8 cellular contexts compared by ENCODE assay signal in genomic region chr3:194255252-194256039, GRCh38.
DNase-seq lines count a peak whose midpoint lies in the region; ATAC-seq, FAIRE-seq and TF ChIP-seq lines count a peak whose summit lies in the region.

No MANE protein-coding gene starts in this region.

- intact Hi-C loops in breast epithelium (cut with DNase I; ENCODE audit: low total_unique reads): no loop called here
- intact Hi-C loops in MCF 10A (cut with micrococcal nuclease): no loop called here
- intact Hi-C loops in prostate gland (cut with DNase I): no loop called here

- DNase-seq in breast epithelium (ENCODE audit: low spot score in 2 of 2): peak; percentile 35 to 53
- DNase-seq in MCF 10A (ENCODE audit: unreplicated experiment): no peak
- DNase-seq in T-cell: peak in 30 of 34 experiments; percentile 5 to 55 (median 26)
- DNase-seq in astrocyte (ENCODE audit: low read depth): no peak
- peak in 7 of 10 donors; percentile 13 to 36 (median 25) for DNase-seq in naive thymus-derived CD8-positive, alpha-beta T cell
- peak; percentile 83 to 88 for DNase-seq in suprapubic skin (ENCODE audit: low spot score in 2 of 2)
- DNase-seq in Karpas-422: no peak
- DNase-seq in prostate gland (ENCODE audit: low spot score): no peak

- BruUV-seq in MCF 10A (replicated peaks; lab: Mats Ljungman, UMichigan): no TSS peak

- H3K4me3 ChIP-seq in breast epithelium (no peak overlapping the region), astrocyte (ENCODE audit: insufficient read depth, low read depth, low read length) (no peak overlapping the region), suprapubic skin (no peak overlapping the region), Karpas-422 (ENCODE audit: low read length) (no peak overlapping the region), prostate gland (no peak overlapping the region)

- H3K27me3 Mint-ChIP-seq in MCF 10A (ENCODE audit: insufficient read depth, unreplicated experiment) (peaks cover 21% of the 10 kb centered on the region), T-cell (peaks cover 0 to 2% of the 10 kb centered on the region in 2 donors), astrocyte (ENCODE audit: low read depth, unreplicated experiment) (peaks cover 60% of the 10 kb centered on the region)
- no peaks in the 10 kb centered on the region for H3K27me3 Mint-ChIP-seq in naive thymus-derived CD8-positive, alpha-beta T cell

- H3K4me1 Mint-ChIP-seq in MCF 10A (ENCODE audit: insufficient read depth, unreplicated experiment) (no peaks in the 10 kb centered on the region), T-cell (peaks cover 19 to 37% (median 20%) of the 10 kb centered on the region in 3 donors), astrocyte (ENCODE audit: low read depth, unreplicated experiment) (peaks cover 2% of the 10 kb centered on the region)
- peaks cover 13 to 25% (median 22%) of the 10 kb centered on the region in 4 donors for H3K4me1 Mint-ChIP-seq in naive thymus-derived CD8-positive, alpha-beta T cell

- POLR2A ChIA-PET in MCF 10A (lab: Yijun Ruan, JAX): no interaction called here
- POLR2A ChIA-PET in T-cell (lab: Charles Lee): no interaction called here
- POLR2A ChIA-PET in naive thymus-derived CD8-positive, alpha-beta T cell (lab: Charles Lee): no interaction called here

- H4K20me1 ChIP-seq in astrocyte (ENCODE audit: insufficient read depth, low read length): no peaks in the 10 kb centered on the region
- H4K20me1 ChIP-seq in Karpas-422 (ENCODE audit: insufficient read depth, low read depth, low read length): no peaks in the 10 kb centered on the region

- H3K4me3 Mint-ChIP-seq in MCF 10A (ENCODE audit: unreplicated experiment) (no peak overlapping the region), T-cell (peak overlapping the region; percentile 63 to 74 (median 67)), astrocyte (ENCODE audit: unreplicated experiment) (no peak overlapping the region)
- H3K4me3 Mint-ChIP-seq in naive thymus-derived CD8-positive, alpha-beta T cell: peak overlapping the region; percentile 68 to 87 (median 82)

- H3K79me2 ChIP-seq in astrocyte (ENCODE audit: insufficient read depth, low read length) (no peaks in the 10 kb centered on the region), Karpas-422 (ENCODE audit: low read length) (no peaks in the 10 kb centered on the region)

- CTCF ChIA-PET in MCF 10A (lab: Yijun Ruan, JAX) (no interaction called here), T-cell (lab: Charles Lee) (no interaction called here)

- FAIRE-seq in astrocyte (lab: Jason Lieb, UNC): no peak

- no peak overlapping the region for H3K27ac Mint-ChIP-seq in MCF 10A (ENCODE audit: low read depth, unreplicated experiment)
- H3K27ac Mint-ChIP-seq in T-cell: peak overlapping the region; percentile 89 to 94
- H3K27ac Mint-ChIP-seq in astrocyte (ENCODE audit: unreplicated experiment): no peak overlapping the region
- peak overlapping the region; percentile 77 to 94 (median 89) for H3K27ac Mint-ChIP-seq in naive thymus-derived CD8-positive, alpha-beta T cell

- TF ChIP-seq CTCF in breast epithelium (IDR thresholded peaks at IDR 0.05) (peak in 1 of 3 donors; percentile 31), MCF 10A (IDR thresholded peaks at IDR 0.05; ENCODE audit: unreplicated experiment) (no peak), astrocyte (IDR thresholded peaks at IDR 0.05; ENCODE audit: insufficient read depth, low read depth, low read length) (no peak), suprapubic skin (IDR thresholded peaks at IDR 0.05) (no peak), prostate gland (IDR thresholded peaks at IDR 0.05) (no peak)

- TF ChIP-seq POLR2A in breast epithelium (IDR thresholded peaks at IDR 0.05) (no peak), suprapubic skin (IDR thresholded peaks at IDR 0.05) (no peak), prostate gland (IDR thresholded peaks at IDR 0.05) (no peak)

- H3K36me3 Mint-ChIP-seq in MCF 10A (ENCODE audit: insufficient read depth, unreplicated experiment) (no peaks in the 10 kb centered on the region), T-cell (no peaks in the 10 kb centered on the region), astrocyte (ENCODE audit: low read depth, unreplicated experiment) (peaks cover 2% of the 10 kb centered on the region)
- H3K36me3 Mint-ChIP-seq in naive thymus-derived CD8-positive, alpha-beta T cell: peaks cover 0 to 3% (median 0%) of the 10 kb centered on the region in 3 donors

- H3K4me2 ChIP-seq in astrocyte (ENCODE audit: low read length) (no peak overlapping the region), Karpas-422 (ENCODE audit: low read depth, low read length, poor library complexity, severe bottlenecking) (no peak overlapping the region)

- H3K27ac ChIP-seq in breast epithelium: peak overlapping the region in 1 of 2 donors; percentile 69
- no peak overlapping the region for H3K27ac ChIP-seq in astrocyte (ENCODE audit: low read depth, low read length)
- no peak overlapping the region for H3K27ac ChIP-seq in suprapubic skin
- no peak overlapping the region for H3K27ac ChIP-seq in Karpas-422 (ENCODE audit: low read length)
- H3K27ac ChIP-seq in prostate gland: no peak overlapping the region

- no peaks in the 10 kb centered on the region for H3K36me3 ChIP-seq in breast epithelium
- H3K36me3 ChIP-seq in astrocyte (ENCODE audit: insufficient read depth, low read length): no peaks in the 10 kb centered on the region
- H3K36me3 ChIP-seq in suprapubic skin: no peaks in the 10 kb centered on the region
- no peaks in the 10 kb centered on the region for H3K36me3 ChIP-seq in Karpas-422 (ENCODE audit: insufficient read depth, low read length)
- H3K36me3 ChIP-seq in prostate gland: no peaks in the 10 kb centered on the region

- H3K9me2 ChIP-seq in Karpas-422 (replicated peaks; ENCODE audit: insufficient read depth, low read length): no peaks in the 10 kb centered on the region

- H3K4me1 ChIP-seq in breast epithelium (no peaks in the 10 kb centered on the region), astrocyte (ENCODE audit: insufficient read depth, low read length) (peaks cover 5% of the 10 kb centered on the region), suprapubic skin (peaks cover 6% of the 10 kb centered on the region), Karpas-422 (ENCODE audit: low read length) (no peaks in the 10 kb centered on the region), prostate gland (replicated peaks) (no peaks in the 10 kb centered on the region)

- peaks cover 0 to 6% of the 10 kb centered on the region in 2 donors for H3K9me3 ChIP-seq in breast epithelium
- peaks cover 4% of the 10 kb centered on the region for H3K9me3 ChIP-seq in astrocyte (ENCODE audit: insufficient read depth, low read depth, low read length)
- no peaks in the 10 kb centered on the region for H3K9me3 ChIP-seq in suprapubic skin
- peaks cover 3% of the 10 kb centered on the region for H3K9me3 ChIP-seq in Karpas-422 (ENCODE audit: low read length)
- no peaks in the 10 kb centered on the region for H3K9me3 ChIP-seq in prostate gland

- peak; percentile 83 to 91 (median 85) for ATAC-seq in T-cell (replicated peaks in 1 of 4)
- peak; percentile 89 to 91 for ATAC-seq in naive thymus-derived CD8-positive, alpha-beta T cell

- no peak for TF ChIP-seq EP300 in suprapubic skin (IDR thresholded peaks at IDR 0.05)

- H3K9ac ChIP-seq in astrocyte (ENCODE audit: low read length): no peak overlapping the region
- H3K9ac ChIP-seq in Karpas-422 (ENCODE audit: low read length): no peak overlapping the region

- 63% methylated on average over 19 of the region's 19 CpGs for WGBS in suprapubic skin
- WGBS in prostate gland: 67% methylated on average over 16 of the region's 19 CpGs

- H3K27me3 ChIP-seq in breast epithelium: no peaks in the 10 kb centered on the region
- peaks cover 24% of the 10 kb centered on the region for H3K27me3 ChIP-seq in astrocyte (ENCODE audit: insufficient read depth, low read length)
- H3K27me3 ChIP-seq in suprapubic skin: no peaks in the 10 kb centered on the region
- no peaks in the 10 kb centered on the region; the same call in 1 of the 2 replicates for H3K27me3 ChIP-seq in Karpas-422 (ENCODE audit: low read length)
- no peaks in the 10 kb centered on the region for H3K27me3 ChIP-seq in prostate gland (replicated peaks; ENCODE audit: insufficient read depth)

- peaks cover 8% of the 10 kb centered on the region for H3K9me3 Mint-ChIP-seq in MCF 10A (ENCODE audit: unreplicated experiment)
- peaks cover 0 to 6% (median 5%) of the 10 kb centered on the region in 3 donors for H3K9me3 Mint-ChIP-seq in T-cell
- H3K9me3 Mint-ChIP-seq in astrocyte (ENCODE audit: unreplicated experiment): peaks cover 7% of the 10 kb centered on the region
- peaks cover 0 to 9% (median 2%) of the 10 kb centered on the region in 9 donors for H3K9me3 Mint-ChIP-seq in naive thymus-derived CD8-positive, alpha-beta T cell

- H2AFZ ChIP-seq in astrocyte (ENCODE audit: low read depth, low read length): peak overlapping the region; percentile 18
- H2AFZ ChIP-seq in Karpas-422 (ENCODE audit: low read length): no peak overlapping the region

Comparison
In these comparisons a context has a peak if more than half of its experiments do, and no peak if none do; other contexts are left out.
1. DNase-seq: peak in breast epithelium (2 of 2), T-cell (30 of 34), naive thymus-derived CD8-positive, alpha-beta T cell (7 of 10) and suprapubic skin (2 of 2); none in MCF 10A (single experiment), astrocyte (single experiment), Karpas-422 (single experiment) and prostate gland (single experiment).
2. H3K27ac Mint-ChIP-seq: peak in T-cell (2 of 2) and naive thymus-derived CD8-positive, alpha-beta T cell (10 of 10); none in MCF 10A (single experiment) and astrocyte (single experiment).
3. H3K4me3 Mint-ChIP-seq: peak in T-cell (3 of 3) and naive thymus-derived CD8-positive, alpha-beta T cell (10 of 10); none in MCF 10A (single experiment) and astrocyte (single experiment).